Comparison of ENCODE assay signal across 9 cellular contexts in genomic region chrX:7083468-7084396, GRCh38.
A peak's percentile ranks its signal among the peaks of the same experiment; 100 is the strongest.
DNase-seq lines count a peak whose midpoint lies in the region; ATAC-seq, FAIRE-seq and TF ChIP-seq lines count a peak whose summit lies in the region.
"Had no signal": no experiment of that assay in that cellular context is flagged by ENCODE, and none has a peak within 500 bp of the region (broad histone marks: within the 10 kb centered on the region; RNA-seq: fewer than 3 reads in every experiment).

No MANE protein-coding gene starts in this region.

- no peaks in the 10 kb centered on the region for H3K27me3 Mint-ChIP-seq in activated naive CD4-positive, alpha-beta T cell treated with anti-CD3 and anti-CD28 coated beads, Interleukin-2, amount 50 U/mL, for 24 hours
- H3K27me3 Mint-ChIP-seq in memory B cell, result no peaks in the 10 kb centered on the region

- H3K4me1 ChIP-seq in A549 (peaks cover 5% of the 10 kb centered on the region; the same call in 1 of the 3 replicates), transverse colon (no peaks in the 10 kb centered on the region)
- H3K4me1 ChIP-seq: parathyroid adenoma had no signal

- TF ChIP-seq POLR2A in A549 (IDR thresholded peaks at IDR 0.05; ENCODE audit: low read length), result no peak
- TF ChIP-seq POLR2A in transverse colon (IDR thresholded peaks at IDR 0.05), result no peak

- intact Hi-C loops in transverse colon (cut with DNase I; ENCODE audit: low total_unique reads), result no loop called here

- H3K27me3 ChIP-seq in transverse colon, result no peaks in the 10 kb centered on the region

- no peak overlapping the region for H3K4me3 ChIP-seq in A549
- H3K4me3 ChIP-seq in transverse colon, result no peak overlapping the region

- FAIRE-seq in A549 (lab: Jason Lieb, UNC), result no peak

- peak overlapping the region; percentile 91 for H3K27ac Mint-ChIP-seq in activated naive CD4-positive, alpha-beta T cell treated with anti-CD3 and anti-CD28 coated beads, Interleukin-2, amount 50 U/mL, for 24 hours
- H3K27ac Mint-ChIP-seq in memory B cell, result peak overlapping the region; percentile 77

- DNase-seq in A549 (ENCODE audit: low read depth in 1 of 2, low spot score in 1 of 2) (peak in 1 of 2 experiments; percentile 22), SIG-M5 treated with dmso at 0.1 percent for 504 hours (lab: John Stamatoyannopoulos, UW; ENCODE audit: unreplicated experiment) (peak; percentile 85), memory B cell (ENCODE audit: low spot score in 2 of 2) (peak; percentile 42 to 49), transverse colon (peak; percentile 38), NCI-H510A treated with DMSO at 0.1 percent for 48 hours (lab: John Stamatoyannopoulos, UW) (no peak)

- H3K4me3 Mint-ChIP-seq in activated naive CD4-positive, alpha-beta T cell treated with anti-CD3 and anti-CD28 coated beads, Interleukin-2, amount 50 U/mL, for 24 hours, result peak overlapping the region; percentile 58
- peak overlapping the region; percentile 63 for H3K4me3 Mint-ChIP-seq in memory B cell

- ATAC-seq in A549, result peak; percentile 66; a peak in 4 of 6 replicates
- peak; percentile 87 for ATAC-seq in GM18873 (IDR thresholded peaks at IDR 0.05; ENCODE audit: low FRiP score, unreplicated experiment)
- peak; percentile 86 for ATAC-seq in HG03103 (IDR thresholded peaks at IDR 0.05; ENCODE audit: low read depth, unreplicated experiment)
- ATAC-seq in memory B cell (ENCODE audit: low read depth), result peak; percentile 93

- no peaks in the 10 kb centered on the region for H3K36me3 ChIP-seq in transverse colon

- no peak overlapping the region for H3K4me2 ChIP-seq in A549

- H3K9me3 Mint-ChIP-seq in activated naive CD4-positive, alpha-beta T cell treated with anti-CD3 and anti-CD28 coated beads, Interleukin-2, amount 50 U/mL, for 24 hours, result no peaks in the 10 kb centered on the region
- no peaks in the 10 kb centered on the region for H3K9me3 Mint-ChIP-seq in memory B cell

- POLR2A ChIA-PET in A549 (lab: Yijun Ruan, JAX), result no interaction called here

- peaks cover 2% of the 10 kb centered on the region for H3K36me3 Mint-ChIP-seq in activated naive CD4-positive, alpha-beta T cell treated with anti-CD3 and anti-CD28 coated beads, Interleukin-2, amount 50 U/mL, for 24 hours
- no peaks in the 10 kb centered on the region for H3K36me3 Mint-ChIP-seq in memory B cell

- H3K27ac ChIP-seq in A549 (0 out of 6 replicates have a peak overlapping the region, but pooled peaks of 1 of the 2 experiments have one; percentile 18), transverse colon (no peak overlapping the region)
- H3K27ac ChIP-seq: parathyroid adenoma had no signal

- in situ Hi-C loops in transverse colon (cut with MboI; ENCODE audit: low pct_ligation_motif_present in 1 of 4, low pct_unique_long_range_greater_than_20kb in 1 of 4, low sequenced_read_pairs in 3 of 4), result no loop called here

- TF ChIP-seq EP300 in A549 (IDR thresholded peaks at IDR 0.05) (no peak), transverse colon (IDR thresholded peaks at IDR 0.05; ENCODE audit: low read depth) (no peak)

- WGBS in A549 (ENCODE audit: missing lambda C conversion rate), result 80% methylated on average over 18 of the region's 21 CpGs
- WGBS in transverse colon (ENCODE audit: low coverage in 1 of 2), 2 donors, result 64 to 80% methylated on average over 1 to 21 of the region's 21 CpGs

- H3K4me1 Mint-ChIP-seq in activated naive CD4-positive, alpha-beta T cell treated with anti-CD3 and anti-CD28 coated beads, Interleukin-2, amount 50 U/mL, for 24 hours, result peaks cover 50% of the 10 kb centered on the region
- peaks cover 40% of the 10 kb centered on the region for H3K4me1 Mint-ChIP-seq in memory B cell

- no peaks in the 10 kb centered on the region for H3K9me3 ChIP-seq in A549
- H3K9me3 ChIP-seq in transverse colon, result no peaks in the 10 kb centered on the region

- TF ChIP-seq CTCF in A549 (IDR thresholded peaks at IDR 0.05) (no peak), transverse colon (IDR thresholded peaks at IDR 0.05) (no peak)

- TF ChIP-seq RAD21 in A549 (conservative IDR thresholded peaks at IDR 0.05 in 1 of 2, IDR thresholded peaks at IDR 0.05 in 1 of 2), result no peak

- CTCF ChIA-PET in A549 (lab: Yijun Ruan, JAX), result no interaction called here

TF ChIP-seq in A549, 52 proteins besides CTCF, POLR2A, EP300 and RAD21:
- no peak for TF ChIP-seq CHD4 (IDR thresholded peaks at IDR 0.05; ENCODE audit: borderline replicate concordance)
- TF ChIP-seq RNF2 (IDR thresholded peaks at IDR 0.05; ENCODE audit: borderline replicate concordance, low read depth), result no peak
- TF ChIP-seq HES2 (IDR thresholded peaks at IDR 0.05), result no peak
- no peak for TF ChIP-seq PBX3 (IDR thresholded peaks at IDR 0.05)
- TF ChIP-seq USF2 (IDR thresholded peaks at IDR 0.05), result no peak
- TF ChIP-seq ZFP36 (IDR thresholded peaks at IDR 0.05; ENCODE audit: borderline replicate concordance, partially characterized antibody), result no peak
- no peak for TF ChIP-seq ZC3H11A (IDR thresholded peaks at IDR 0.05)
- TF ChIP-seq BCL3 (IDR thresholded peaks at IDR 0.05), result no peak
- no peak for TF ChIP-seq ATOH8 (CRISPR knock-in tag; IDR thresholded peaks at IDR 0.05; ENCODE audit: low read depth)
- TF ChIP-seq NR3C1 (IDR thresholded peaks at IDR 0.05), result no peak
- TF ChIP-seq POLR2AphosphoS2 (conservative IDR thresholded peaks at IDR 0.05; ENCODE audit: low read length), result no peak
- TF ChIP-seq JUNB (IDR thresholded peaks at IDR 0.05), result no peak
- no peak for TF ChIP-seq HOXB13 (CRISPR knock-in tag; IDR thresholded peaks at IDR 0.05; ENCODE audit: low read depth)
- TF ChIP-seq TFCP2L1 (CRISPR knock-in tag; IDR thresholded peaks at IDR 0.05), result no peak
- no peak for TF ChIP-seq SREBF2 (IDR thresholded peaks at IDR 0.05)
- no peak for TF ChIP-seq CBX2 (IDR thresholded peaks at IDR 0.05; ENCODE audit: borderline replicate concordance, low read depth)
- no peak for TF ChIP-seq JUN (IDR thresholded peaks at IDR 0.05)
